In genomic region chr10:48774416-48775205, GRCh38 we compare ENCODE assay signal across 24 cellular contexts.
DNase-seq lines count a peak whose midpoint lies in the region; ATAC-seq and TF ChIP-seq lines count a peak whose summit lies in the region.
"Had no signal": no experiment of that assay in that cellular context is flagged by ENCODE, and none has a peak within 500 bp of the region (broad histone marks: within the 10 kb centered on the region; RNA-seq: fewer than 3 reads in every experiment).

No MANE protein-coding gene starts in this region.

- no peak overlapping the region for H3K27ac Mint-ChIP-seq in activated CD8-positive, alpha-beta T cell treated with anti-CD3 and anti-CD28 coated beads, Interleukin-2, amount 10 ng/mL, durations not matched to agents 7 days and 5 days
- H3K27ac Mint-ChIP-seq in activated CD8-positive, alpha-beta T cell treated with anti-CD3 and anti-CD28 coated beads for 36 hours, result no peak overlapping the region
- peak overlapping the region; percentile 93 for H3K27ac Mint-ChIP-seq in stimulated activated naive B cell treated with anti-CD40 and anti-IgM and Interleukin-4, amounts not matched to agents 10 μg/mL and 1 μg/mL and 100 μg/mL, for 72 hours
- H3K27ac Mint-ChIP-seq: CD4-positive, CD25-positive, alpha-beta regulatory T cell had no signal

- ATAC-seq in activated CD8-positive, alpha-beta T cell treated with anti-CD3 and anti-CD28 coated beads, Interleukin-2, amount 10 ng/mL, durations not matched to agents 7 days and 5 days, result no peak
- no peak for ATAC-seq in activated CD8-positive, alpha-beta T cell treated with anti-CD3 and anti-CD28 coated beads for 36 hours
- no peak for ATAC-seq in stimulated activated naive B cell treated with anti-CD40 and anti-IgM and Interleukin-4, amounts not matched to agents 10 μg/mL and 1 μg/mL and 100 μg/mL, for 72 hours (replicated peaks)
- no peak for ATAC-seq in GM21825 (IDR thresholded peaks at IDR 0.05; ENCODE audit: unreplicated experiment)
- ATAC-seq in left cardiac atrium, result no peak
- ATAC-seq: HCT116 had no signal

- H3K27ac ChIP-seq in coronary artery, result no peak overlapping the region
- H3K27ac ChIP-seq: 22Rv1, GM23248, RWPE1, SK-N-MC had no signal

- H3K4me3 Mint-ChIP-seq in activated CD8-positive, alpha-beta T cell treated with anti-CD3 and anti-CD28 coated beads, Interleukin-2, amount 10 ng/mL, durations not matched to agents 7 days and 5 days, result no peak overlapping the region
- no peak overlapping the region for H3K4me3 Mint-ChIP-seq in activated CD8-positive, alpha-beta T cell treated with anti-CD3 and anti-CD28 coated beads for 36 hours
- peak overlapping the region in 1 of 2 donors; percentile 44 for H3K4me3 Mint-ChIP-seq in stimulated activated naive B cell treated with anti-CD40 and anti-IgM and Interleukin-4, amounts not matched to agents 10 μg/mL and 1 μg/mL and 100 μg/mL, for 72 hours
- H3K4me3 Mint-ChIP-seq: CD4-positive, CD25-positive, alpha-beta regulatory T cell had no signal

- POLR2A ChIA-PET in activated CD8-positive, alpha-beta T cell treated with anti-CD3 and anti-CD28 coated beads, Interleukin-2, amount 10 ng/mL, durations not matched to agents 7 days and 5 days (lab: Charles Lee), result no interaction called here
- POLR2A ChIA-PET in activated CD8-positive, alpha-beta T cell treated with anti-CD3 and anti-CD28 coated beads for 36 hours (lab: Charles Lee), result no interaction called here

- no peaks in the 10 kb centered on the region for H3K27me3 Mint-ChIP-seq in activated CD8-positive, alpha-beta T cell treated with anti-CD3 and anti-CD28 coated beads, Interleukin-2, amount 10 ng/mL, durations not matched to agents 7 days and 5 days (ENCODE audit: low read depth)
- H3K27me3 Mint-ChIP-seq in activated CD8-positive, alpha-beta T cell treated with anti-CD3 and anti-CD28 coated beads for 36 hours, result no peaks in the 10 kb centered on the region
- no peaks in the 10 kb centered on the region for H3K27me3 Mint-ChIP-seq in stimulated activated naive B cell treated with anti-CD40 and anti-IgM and Interleukin-4, amounts not matched to agents 10 μg/mL and 1 μg/mL and 100 μg/mL, for 72 hours
- H3K27me3 Mint-ChIP-seq: CD4-positive, CD25-positive, alpha-beta regulatory T cell had no signal

- H3K4me1 Mint-ChIP-seq in activated CD8-positive, alpha-beta T cell treated with anti-CD3 and anti-CD28 coated beads, Interleukin-2, amount 10 ng/mL, durations not matched to agents 7 days and 5 days (ENCODE audit: low read depth), result no peaks in the 10 kb centered on the region
- no peaks in the 10 kb centered on the region for H3K4me1 Mint-ChIP-seq in activated CD8-positive, alpha-beta T cell treated with anti-CD3 and anti-CD28 coated beads for 36 hours (ENCODE audit: low read depth)
- H3K4me1 Mint-ChIP-seq in stimulated activated naive B cell treated with anti-CD40 and anti-IgM and Interleukin-4, amounts not matched to agents 10 μg/mL and 1 μg/mL and 100 μg/mL, for 72 hours, result peaks cover 26 to 40% of the 10 kb centered on the region in 2 donors
- H3K4me1 Mint-ChIP-seq: CD4-positive, CD25-positive, alpha-beta regulatory T cell had no signal

- TF ChIP-seq CTCF in activated CD8-positive, alpha-beta T cell treated with anti-CD3 and anti-CD28 coated beads for 36 hours (IDR thresholded peaks at IDR 0.05), result no peak
- no peak for TF ChIP-seq CTCF in coronary artery (IDR thresholded peaks at IDR 0.05)

- H3K36me3 Mint-ChIP-seq in activated CD8-positive, alpha-beta T cell treated with anti-CD3 and anti-CD28 coated beads, Interleukin-2, amount 10 ng/mL, durations not matched to agents 7 days and 5 days (ENCODE audit: low read depth), result no peaks in the 10 kb centered on the region
- H3K36me3 Mint-ChIP-seq in activated CD8-positive, alpha-beta T cell treated with anti-CD3 and anti-CD28 coated beads for 36 hours (ENCODE audit: low read depth), result no peaks in the 10 kb centered on the region
- H3K36me3 Mint-ChIP-seq in stimulated activated naive B cell treated with anti-CD40 and anti-IgM and Interleukin-4, amounts not matched to agents 10 μg/mL and 1 μg/mL and 100 μg/mL, for 72 hours, result peaks cover 59 to 81% of the 10 kb centered on the region in 2 donors
- H3K36me3 Mint-ChIP-seq: CD4-positive, CD25-positive, alpha-beta regulatory T cell had no signal

- no peak overlapping the region for H3K4me3 ChIP-seq in coronary artery
- H3K4me3 ChIP-seq: GM23248, SK-N-MC had no signal

- intact Hi-C loops in activated CD8-positive, alpha-beta T cell treated with anti-CD3 and anti-CD28 coated beads for 36 hours (cut with micrococcal nuclease), result no loop called here
- intact Hi-C loops in left cardiac atrium (cut with DNase I), result no loop called here

- CTCF ChIA-PET in activated CD8-positive, alpha-beta T cell treated with anti-CD3 and anti-CD28 coated beads, Interleukin-2, amount 10 ng/mL, durations not matched to agents 7 days and 5 days (lab: Charles Lee), result no interaction called here
- CTCF ChIA-PET in activated CD8-positive, alpha-beta T cell treated with anti-CD3 and anti-CD28 coated beads for 36 hours (lab: Charles Lee), result no interaction called here

- H3K9me3 Mint-ChIP-seq in activated CD8-positive, alpha-beta T cell treated with anti-CD3 and anti-CD28 coated beads, Interleukin-2, amount 10 ng/mL, durations not matched to agents 7 days and 5 days (ENCODE audit: insufficient read depth), result no peaks in the 10 kb centered on the region
- H3K9me3 Mint-ChIP-seq in activated CD8-positive, alpha-beta T cell treated with anti-CD3 and anti-CD28 coated beads for 36 hours, result no peaks in the 10 kb centered on the region
- no peaks in the 10 kb centered on the region for H3K9me3 Mint-ChIP-seq in stimulated activated naive B cell treated with anti-CD40 and anti-IgM and Interleukin-4, amounts not matched to agents 10 μg/mL and 1 μg/mL and 100 μg/mL, for 72 hours

- peak; percentile 3 for DNase-seq in activated CD8-positive, alpha-beta T cell treated with anti-CD3 and anti-CD28 coated beads, Interleukin-2, amount 10 ng/mL, durations not matched to agents 7 days and 5 days
- no peak for DNase-seq in activated CD8-positive, alpha-beta T cell treated with anti-CD3 and anti-CD28 coated beads for 36 hours
- peak; percentile 49 for DNase-seq in coronary artery (ENCODE audit: low spot score)
- DNase-seq in iPS-NIHi7 (ENCODE audit: extremely low spot score), result peak; percentile 12
- no peak for DNase-seq in stimulated activated naive B cell treated with anti-CD40 and anti-IgM and Interleukin-4, amounts not matched to agents 10 μg/mL and 1 μg/mL and 100 μg/mL, for 72 hours
- no peak for DNase-seq in NCI-H128 (lab: John Stamatoyannopoulos, UW; ENCODE audit: unreplicated experiment)
- no peak for DNase-seq in left cardiac atrium
- DNase-seq: ACHN; CD4-positive, CD25-positive, alpha-beta regulatory T cell; DMS79; GM23248; NCI-H1105; NCI-H2081; NCI-H2171; NCI-H345; NCI-H524; NCI-H774; NK-92 treated with Interleukin-12 subunit alpha and Interleukin-12 subunit beta, amount 100 ng/mL, for 24 hours; SHP77 treated with DMSO at 0.1 percent for 48 hours had no signal

Comparison
In these comparisons a context has a peak if more than half of its experiments do, and no peak if none do; other contexts are left out.
1. DNase-seq: peak in activated CD8-positive, alpha-beta T cell treated with anti-CD3 and anti-CD28 coated beads, Interleukin-2, amount 10 ng/mL, durations not matched to agents 7 days and 5 days (single experiment), coronary artery (single experiment) and iPS-NIHi7 (single experiment); none in activated CD8-positive, alpha-beta T cell treated with anti-CD3 and anti-CD28 coated beads for 36 hours (single experiment), stimulated activated naive B cell treated with anti-CD40 and anti-IgM and Interleukin-4, amounts not matched to agents 10 μg/mL and 1 μg/mL and 100 μg/mL, for 72 hours (single experiment), NCI-H128 (single experiment) and left cardiac atrium (single experiment).